In genomic region chr6:130138116-130138908, GRCh38 we compare ENCODE assay signal across 14 cellular contexts.
DNase-seq lines count a peak whose midpoint lies in the region; ATAC-seq and TF ChIP-seq lines count a peak whose summit lies in the region.
"Had no signal": no experiment of that assay in that cellular context is flagged by ENCODE, and none has a peak within 500 bp of the region (broad histone marks: within the 10 kb centered on the region; RNA-seq: fewer than 3 reads in every experiment).

No MANE protein-coding gene starts in this region.

- 77 to 82% methylated on average over 7 of the region's 7 CpGs for WGBS in upper lobe of left lung, 2 donors

- no peak for DNase-seq in CD4-positive, alpha-beta memory T cell
- no peak for DNase-seq in T-helper 17 cell
- DNase-seq in NCI-H1092 treated with DMSO at 0.1 percent for 48 hours (lab: John Stamatoyannopoulos, UW) = no peak
- DNase-seq in upper lobe of left lung = no peak
- no peak for DNase-seq in NCI-H2227 (lab: John Stamatoyannopoulos, UW; ENCODE audit: unreplicated experiment)
- DNase-seq in H4 (ENCODE audit: low spot score) = no peak
- DNase-seq: GDM1, left ventricle myocardium inferior, NCI-H526, occipital lobe had no signal

- peaks cover 0 to 4% (median 0%) of the 10 kb centered on the region in 8 donors for H3K9me3 Mint-ChIP-seq in CD4-positive, alpha-beta memory T cell

- no peaks in the 10 kb centered on the region for H3K27me3 ChIP-seq in CD4-positive, alpha-beta memory T cell (ENCODE audit: insufficient read depth, low read length)
- no peaks in the 10 kb centered on the region for H3K27me3 ChIP-seq in upper lobe of left lung
- H3K27me3 ChIP-seq: gastroesophageal sphincter had no signal

- no peak for TF ChIP-seq EP300 in upper lobe of left lung (IDR thresholded peaks at IDR 0.05)

- H3K4me3 Mint-ChIP-seq in CD4-positive, alpha-beta memory T cell = peak overlapping the region; percentile 74 to 91 (median 82)
- peak overlapping the region; percentile 78 for H3K4me3 Mint-ChIP-seq in T-helper 17 cell

- peak overlapping the region; percentile 1 for H3K27ac ChIP-seq in CD4-positive, alpha-beta memory T cell (ENCODE audit: low read depth, low read length)
- H3K27ac ChIP-seq in upper lobe of left lung = no peak overlapping the region
- H3K27ac ChIP-seq: gastroesophageal sphincter, left ventricle myocardium inferior had no signal

- H3K27me3 Mint-ChIP-seq in CD4-positive, alpha-beta memory T cell = no peaks in the 10 kb centered on the region
- no peaks in the 10 kb centered on the region for H3K27me3 Mint-ChIP-seq in T-helper 17 cell

- TF ChIP-seq CTCF in upper lobe of left lung (IDR thresholded peaks at IDR 0.05) = no peak

- no peaks in the 10 kb centered on the region for H3K9me3 ChIP-seq in CD4-positive, alpha-beta memory T cell (ENCODE audit: control insufficient read depth in 1 of 2, low read length in 2 of 2)
- H3K9me3 ChIP-seq in T-helper 17 cell (ENCODE audit: control insufficient read depth, low read length, poor library complexity, severe bottlenecking) (no peaks in the 10 kb centered on the region), upper lobe of left lung (no peaks in the 10 kb centered on the region)
- H3K9me3 ChIP-seq: gastroesophageal sphincter, left ventricle myocardium inferior had no signal

- POLR2A ChIA-PET in CD4-positive, alpha-beta memory T cell (lab: Charles Lee; ENCODE audit: partially characterized antibody) = interaction anchor here (1.5 kb wide), 1 partner anchor 77 kb away, joined by 5 read pairs; no protein-coding TSS in a partner anchor

- peaks cover 4% of the 10 kb centered on the region for H3K36me3 ChIP-seq in CD4-positive, alpha-beta memory T cell (ENCODE audit: insufficient read depth, low read length)
- no peaks in the 10 kb centered on the region for H3K36me3 ChIP-seq in upper lobe of left lung

- intact Hi-C loops in CD4-positive, alpha-beta memory T cell (cut with micrococcal nuclease) = loop anchor here (5.0 kb wide), 1 partner anchor 244 kb away; no protein-coding TSS in a partner anchor

- no peak overlapping the region for H3K4me3 ChIP-seq in CD4-positive, alpha-beta memory T cell (ENCODE audit: low read length in 2 of 2)
- H3K4me3 ChIP-seq in upper lobe of left lung = no peak overlapping the region
- H3K4me3 ChIP-seq: gastroesophageal sphincter, left ventricle myocardium inferior had no signal

- TF ChIP-seq POLR2A in upper lobe of left lung (IDR thresholded peaks at IDR 0.05) = no peak

- H3K4me1 Mint-ChIP-seq in CD4-positive, alpha-beta memory T cell = peaks cover 59 to 82% (median 69%) of the 10 kb centered on the region in 4 donors
- peaks cover 44% of the 10 kb centered on the region for H3K4me1 Mint-ChIP-seq in T-helper 17 cell

- peaks cover 55 to 64% of the 10 kb centered on the region in 2 donors for H3K36me3 Mint-ChIP-seq in CD4-positive, alpha-beta memory T cell
- peaks cover 17% of the 10 kb centered on the region for H3K36me3 Mint-ChIP-seq in T-helper 17 cell (ENCODE audit: low read depth)

- peak overlapping the region; percentile 80 to 93 (median 91) for H3K27ac Mint-ChIP-seq in CD4-positive, alpha-beta memory T cell
- peak overlapping the region; percentile 95 for H3K27ac Mint-ChIP-seq in T-helper 17 cell

- peaks cover 68% of the 10 kb centered on the region for H3K4me1 ChIP-seq in CD4-positive, alpha-beta memory T cell (ENCODE audit: insufficient read depth, low read length)
- H3K4me1 ChIP-seq in upper lobe of left lung = peaks cover 0 to 4% (median 0%) of the 10 kb centered on the region in 4 donors
- H3K4me1 ChIP-seq: gastroesophageal sphincter, left ventricle myocardium inferior had no signal

- ATAC-seq in GM19035 (IDR thresholded peaks at IDR 0.05; ENCODE audit: unreplicated experiment) (peak; percentile 75), HG02870 (IDR thresholded peaks at IDR 0.05; ENCODE audit: unreplicated experiment) (peak; percentile 69), T-helper 17 cell (no peak), upper lobe of left lung (ENCODE audit: low FRiP score in 2 of 2) (no peak)
- ATAC-seq: gastroesophageal sphincter, HCT116 had no signal

- CTCF ChIA-PET in CD4-positive, alpha-beta memory T cell (lab: Charles Lee; ENCODE audit: partially characterized antibody) = interaction anchor here (1.3 to 3.5 kb wide), 3 partner anchors 8 to 143 kb away, joined by 4 to 13 read pairs (median 4); no protein-coding TSS in a partner anchor

Comparison
In these comparisons a context has a peak if more than half of its experiments do, and no peak if none do; other contexts are left out.
1. ATAC-seq: peak in GM19035 (single experiment) and HG02870 (single experiment); none in T-helper 17 cell (single experiment) and upper lobe of left lung (0 of 2).